23 cellular contexts compared by ENCODE assay signal in the genomic region with DNA sequence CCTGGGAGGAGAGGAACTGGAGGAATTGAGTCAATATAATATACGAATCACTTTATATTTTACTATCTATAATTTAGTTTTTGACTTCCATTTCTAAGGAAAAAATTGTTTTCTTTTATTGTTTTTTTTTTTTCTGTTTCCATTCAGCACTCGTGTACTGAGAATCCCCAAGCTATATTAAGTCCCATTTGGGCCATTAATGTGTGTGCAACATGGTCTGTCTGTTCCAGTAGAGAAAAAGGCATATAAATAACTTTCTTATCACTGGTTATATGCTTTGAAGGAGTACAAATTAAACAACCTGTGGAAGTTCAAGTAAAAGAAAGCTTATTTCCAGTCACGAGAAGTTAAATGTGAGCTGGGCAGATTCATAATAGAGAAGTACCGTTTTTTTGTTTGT.
"Had no signal": no experiment of that assay in that cellular context is flagged by ENCODE, and none has a peak within 500 bp of the region (broad histone marks: within the 10 kb centered on the region; RNA-seq: fewer than 3 reads in every experiment).

No MANE protein-coding gene starts in this region.

- H3K4me3 Mint-ChIP-seq: activated T-cell treated with anti-CD3 and anti-CD28 coated beads, Interleukin-2, amount 50 U/mL, for 72 hours; mesothelial cell of epicardium had no signal

- ATAC-seq: activated naive CD4-positive, alpha-beta T cell treated with anti-CD3 and anti-CD28 coated beads, Interleukin-2, amount 50 U/mL, for 72 hours; activated T-cell treated with anti-CD3 and anti-CD28 coated beads, Interleukin-2, amount 50 U/mL, for 72 hours; stimulated activated naive B cell treated with anti-CD40 and anti-IgM and Interleukin-4, amounts not matched to agents 10 μg/mL and 1 μg/mL and 100 μg/mL, for 72 hours had no signal

- H3K36me3 ChIP-seq: colonic mucosa, heart left ventricle, pancreas, prostate gland, tibial artery had no signal

- H3K9me3 Mint-ChIP-seq: stimulated activated naive B cell treated with anti-CD40 and anti-IgM and Interleukin-4, amounts not matched to agents 10 μg/mL and 1 μg/mL and 100 μg/mL, for 72 hours had no signal

- H3K27ac ChIP-seq: colonic mucosa, dorsolateral prefrontal cortex, pancreas, prostate gland had no signal

- H3K4me3 ChIP-seq: colonic mucosa, pancreas, prostate gland, tibial artery had no signal

- H3K27ac Mint-ChIP-seq: activated naive CD4-positive, alpha-beta T cell treated with anti-CD3 and anti-CD28 coated beads, Interleukin-2, amount 50 U/mL, for 72 hours; activated T-cell treated with anti-CD3 and anti-CD28 coated beads, Interleukin-2, amount 50 U/mL, for 72 hours; mesothelial cell of epicardium; stimulated activated naive B cell treated with anti-CD40 and anti-IgM and Interleukin-4, amounts not matched to agents 10 μg/mL and 1 μg/mL and 100 μg/mL, for 72 hours had no signal

- H3K27me3 Mint-ChIP-seq: naive B cell; stimulated activated naive B cell treated with anti-CD40 and anti-IgM and Interleukin-4, amounts not matched to agents 10 μg/mL and 1 μg/mL and 100 μg/mL, for 72 hours had no signal

- DNase-seq: activated CD4-positive, alpha-beta T cell treated with anti-CD3 and anti-CD28 coated beads for 4 hours; activated CD4-positive, alpha-beta T cell treated with anti-CD3 and anti-CD28 coated beads, Interleukin-2, amount 50 U/mL, for 4 hours; activated CD4-positive, CD25-positive, alpha-beta regulatory T cell; activated naive CD4-positive, alpha-beta T cell; activated T-cell treated with anti-CD3 and anti-CD28 coated beads for 4 hours; activated T-cell treated with anti-CD3 and anti-CD28 coated beads, Interleukin-2, amount 50 U/mL, for 72 hours; anterior cingulate cortex; cerebellar nuclear complex; colonic mucosa; dorsolateral prefrontal cortex; effector memory CD4-positive, alpha-beta T cell; erythroblast; foreskin fibroblast; heart left ventricle; naive B cell; pancreas; retina; stimulated activated naive B cell treated with anti-CD40 and anti-IgM and Interleukin-4, amounts not matched to agents 10 μg/mL and 1 μg/mL and 100 μg/mL, for 72 hours; stomach; tibial artery had no signal

- H3K27me3 ChIP-seq: colonic mucosa, dorsolateral prefrontal cortex, heart left ventricle, pancreas, stomach, tibial artery had no signal

- H3K4me1 ChIP-seq: colonic mucosa, prostate gland had no signal
